Comparison of ENCODE assay signal across 37 cellular contexts in the genomic region with DNA sequence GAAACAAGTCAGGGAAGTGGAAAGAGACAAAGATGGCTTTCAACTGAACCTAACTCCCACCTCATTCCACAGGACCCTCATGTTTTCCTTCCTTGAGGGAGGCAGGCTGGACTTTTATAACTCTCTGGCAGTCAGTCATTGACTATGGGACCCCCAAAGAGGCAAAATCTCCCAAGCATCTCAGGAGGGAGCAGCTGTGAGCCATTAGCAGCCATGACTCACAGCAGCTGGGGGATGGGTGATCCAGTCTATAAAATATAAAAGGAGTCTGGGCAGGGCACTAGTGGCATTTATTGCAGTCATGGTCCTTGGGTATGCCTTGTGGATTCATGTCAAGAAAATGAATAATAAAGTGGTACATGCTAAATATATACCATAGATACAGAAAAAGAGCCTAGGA.
"Had no signal": no experiment of that assay in that cellular context is flagged by ENCODE, and none has a peak within 500 bp of the region (broad histone marks: within the 10 kb centered on the region; RNA-seq: fewer than 3 reads in every experiment).

No MANE protein-coding gene starts in this region.

- H3K4me3 ChIP-seq: adrenal gland, ascending aorta, cardiac muscle cell had no signal

- H3K36me3 Mint-ChIP-seq: activated CD4-positive, alpha-beta memory T cell treated with anti-CD3 and anti-CD28 coated beads for 36 hours; activated naive CD8-positive, alpha-beta T cell treated with anti-CD3 and anti-CD28 coated beads for 36 hours; brain had no signal

- H3K27ac ChIP-seq: adrenal gland, ascending aorta, cardiac muscle cell, VCaP had no signal

- H3K27me3 Mint-ChIP-seq: activated B cell treated with CpG ODN at 0.5 μM for 24 hours; activated CD4-positive, alpha-beta memory T cell treated with anti-CD3 and anti-CD28 coated beads for 36 hours; activated CD4-positive, alpha-beta T cell treated with anti-CD3 and anti-CD28 coated beads, Interleukin-2, amount 10 ng/mL, durations not matched to agents 24 days and 14 days; activated CD8-positive, alpha-beta T cell treated with anti-CD3 and anti-CD28 coated beads for 36 hours; central memory CD8-positive, alpha-beta T cell had no signal

- H3K4me1 Mint-ChIP-seq: activated B cell treated with CpG ODN at 0.5 μM for 24 hours; activated CD4-positive, alpha-beta T cell treated with anti-CD3 and anti-CD28 coated beads, Interleukin-2, amount 10 ng/mL, durations not matched to agents 24 days and 14 days; activated naive CD8-positive, alpha-beta T cell treated with anti-CD3 and anti-CD28 coated beads for 36 hours; activated T-helper 17 cell treated with anti-CD3 and anti-CD28 coated beads, Interleukin-2, amount 50 U/mL, for 72 hours; brain; central memory CD8-positive, alpha-beta T cell had no signal

- H3K4me3 Mint-ChIP-seq: activated B cell treated with CpG ODN at 0.5 μM for 24 hours; activated CD4-positive, alpha-beta memory T cell treated with anti-CD3 and anti-CD28 coated beads for 36 hours; activated CD4-positive, alpha-beta T cell treated with anti-CD3 and anti-CD28 coated beads, Interleukin-2, amount 10 ng/mL, durations not matched to agents 24 days and 14 days; activated CD8-positive, alpha-beta T cell treated with anti-CD3 and anti-CD28 coated beads for 36 hours; activated naive CD4-positive, alpha-beta T cell treated with anti-CD3 and anti-CD28 coated beads for 36 hours; activated naive CD8-positive, alpha-beta T cell treated with anti-CD3 and anti-CD28 coated beads for 36 hours; activated T-cell treated with anti-CD3 and anti-CD28 coated beads, Interleukin-2, amount 50 U/mL, for 4 hours; activated T-cell treated with anti-CD3 and anti-CD28 coated beads, Interleukin-2, amount 50 U/mL, for 72 hours; activated T-helper 1 cell treated with anti-CD3 and anti-CD28 coated beads, Interleukin-12 subunit alpha, Interleukin-12 subunit beta, Interleukin-2, Interleukin-4 antibody, amounts not matched to agents 30 ng/mL and 10 ng/mL and 1 ng/mL, durations not matched to agents 14 hours and 24 hours and 36 hours; activated T-helper 17 cell treated with anti-CD3 and anti-CD28 coated beads, Interleukin-2, amount 50 U/mL, for 72 hours; brain; central memory CD8-positive, alpha-beta T cell; T-helper 1 cell treated with Interleukin-12 subunit alpha and Interleukin-12 subunit beta and Interleukin-4 antibody, amounts not matched to agents 30 μg/mL and 1 μg/mL, for 36 hours; T-helper 2 cell treated with Interferon-gamma antibody and Interleukin-4, amounts not matched to agents 5 μg/mL and 100 μg/mL, for 36 hours had no signal

- DNase-seq: activated B cell treated with CpG ODN at 0.5 μM for 24 hours; activated CD4-positive, alpha-beta memory T cell treated with anti-CD3 and anti-CD28 coated beads for 36 hours; activated CD4-positive, alpha-beta T cell treated with anti-CD3 and anti-CD28 coated beads for 4 hours; activated CD4-positive, alpha-beta T cell treated with anti-CD3 and anti-CD28 coated beads, Interleukin-2, amount 10 ng/mL, durations not matched to agents 24 days and 14 days; activated CD4-positive, alpha-beta T cell treated with anti-CD3 and anti-CD28 coated beads, Interleukin-2, amount 50 U/mL, for 1 hour; activated CD4-positive, alpha-beta T cell treated with anti-CD3 and anti-CD28 coated beads, Interleukin-2, amount 50 U/mL, for 4 hours; activated CD4-positive, CD25-positive, alpha-beta regulatory T cell treated with anti-CD3 and anti-CD28 coated beads, Interleukin-2, amount 50 U/mL, for 72 hours; activated CD8-positive, alpha-beta memory T cell treated with anti-CD3 and anti-CD28 coated beads, Interleukin-2, amount 50 U/mL, for 4 hours; activated CD8-positive, alpha-beta T cell treated with anti-CD3 and anti-CD28 coated beads for 36 hours; activated gamma-delta T cell; activated naive CD4-positive, alpha-beta T cell; activated naive CD4-positive, alpha-beta T cell treated with anti-CD3 and anti-CD28 coated beads for 36 hours; activated naive CD4-positive, alpha-beta T cell treated with anti-CD3 and anti-CD28 coated beads, Interleukin-2, amount 50 U/mL, for 16 hours; activated naive CD8-positive, alpha-beta T cell treated with anti-CD3 and anti-CD28 coated beads for 36 hours; activated T-cell treated with anti-CD3 and anti-CD28 coated beads for 4 hours; activated T-cell treated with anti-CD3 and anti-CD28 coated beads, Interleukin-2, amount 50 U/mL, for 1 hour; activated T-cell treated with anti-CD3 and anti-CD28 coated beads, Interleukin-2, amount 50 U/mL, for 4 hours; activated T-cell treated with anti-CD3 and anti-CD28 coated beads, Interleukin-2, amount 50 U/mL, for 72 hours; adrenal gland; amniotic stem cell; caudate nucleus; cerebellar nuclear complex; T-helper 1 cell; T-helper 2 cell; T-helper 9 cell had no signal

- H3K27me3 ChIP-seq: ascending aorta, cardiac muscle cell had no signal

- H3K4me1 ChIP-seq: adrenal gland, ascending aorta had no signal

- H3K36me3 ChIP-seq: adrenal gland, ascending aorta, cardiac muscle cell had no signal

- H3K9me3 Mint-ChIP-seq: activated CD4-positive, alpha-beta T cell treated with anti-CD3 and anti-CD28 coated beads, Interleukin-2, amount 10 ng/mL, durations not matched to agents 24 days and 14 days; activated T-cell treated with anti-CD3 and anti-CD28 coated beads, Interleukin-2, amount 50 U/mL, for 72 hours had no signal

- FAIRE-seq: bronchial epithelial cell, TTC549 had no signal

- H3K27ac Mint-ChIP-seq: activated B cell treated with CpG ODN at 0.5 μM for 24 hours; activated CD4-positive, alpha-beta memory T cell treated with anti-CD3 and anti-CD28 coated beads for 36 hours; activated CD4-positive, alpha-beta T cell treated with anti-CD3 and anti-CD28 coated beads, Interleukin-2, amount 10 ng/mL, durations not matched to agents 24 days and 14 days; activated CD8-positive, alpha-beta T cell treated with anti-CD3 and anti-CD28 coated beads for 36 hours; activated naive CD4-positive, alpha-beta T cell treated with anti-CD3 and anti-CD28 coated beads for 36 hours; activated naive CD4-positive, alpha-beta T cell treated with anti-CD3 and anti-CD28 coated beads, Interleukin-2, amount 50 U/mL, for 72 hours; activated naive CD8-positive, alpha-beta T cell treated with anti-CD3 and anti-CD28 coated beads for 36 hours; activated T-cell treated with anti-CD3 and anti-CD28 coated beads, Interleukin-2, amount 50 U/mL, for 72 hours; activated T-helper 1 cell treated with anti-CD3 and anti-CD28 coated beads, Interleukin-12 subunit alpha, Interleukin-12 subunit beta, Interleukin-2, Interleukin-4 antibody, amounts not matched to agents 30 ng/mL and 10 ng/mL and 1 ng/mL, durations not matched to agents 14 hours and 24 hours and 36 hours; activated T-helper 17 cell treated with anti-CD3 and anti-CD28 coated beads, Interleukin-2, amount 50 U/mL, for 72 hours; brain; T-helper 1 cell treated with Interleukin-12 subunit alpha and Interleukin-12 subunit beta and Interleukin-4 antibody, amounts not matched to agents 30 μg/mL and 1 μg/mL, for 36 hours; T-helper 2 cell treated with Interferon-gamma antibody and Interleukin-4, amounts not matched to agents 5 μg/mL and 100 μg/mL, for 36 hours had no signal

- H3K9me3 ChIP-seq: adrenal gland, ascending aorta had no signal
